ENCODE assay signal across 23 cellular contexts in the genomic region with DNA sequence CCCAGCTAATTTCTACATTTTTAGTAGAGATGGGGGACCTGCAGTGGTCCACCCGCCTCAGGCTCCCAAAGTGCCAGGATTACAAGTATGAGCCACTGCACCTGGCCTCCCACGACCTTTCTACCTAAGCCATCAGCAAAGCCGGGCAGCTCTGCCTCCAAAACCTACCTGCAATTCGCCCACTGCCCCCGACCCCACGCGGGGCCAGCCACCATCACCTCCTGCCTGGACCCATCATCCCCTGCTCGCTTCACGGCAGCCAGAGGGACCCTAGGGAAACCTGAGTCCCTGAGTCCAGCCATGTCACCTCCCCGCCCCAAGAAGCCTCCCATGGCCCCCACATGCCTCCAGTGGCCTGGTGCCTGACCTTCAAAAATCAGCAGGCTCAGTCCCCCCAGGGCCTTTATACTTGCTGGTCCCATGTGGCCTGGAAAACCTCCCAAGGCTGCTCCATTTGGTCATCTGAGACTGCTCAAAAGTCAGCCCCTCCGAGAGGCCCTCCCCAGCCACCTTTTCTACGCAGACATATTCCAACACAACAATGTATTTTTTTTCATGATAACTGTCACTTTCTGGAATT. TPM values are rescaled to one million over a fixed set of nuclear protein-coding genes. Genes with fewer than 3 reads are reported as not detected.
DNase-seq lines count a peak whose midpoint lies in the region; ATAC-seq and TF ChIP-seq lines count a peak whose summit lies in the region.
"Had no signal": no experiment of that assay in that cellular context is flagged by ENCODE, and none has a peak within 500 bp of the region (broad histone marks: within the 10 kb centered on the region; RNA-seq: fewer than 3 reads in every experiment).

No MANE protein-coding gene starts in this region.

- H3K9me3 ChIP-seq in osteoblast (ENCODE audit: low read depth, low read length): no peaks in the 10 kb centered on the region

- H3K4me3 ChIP-seq in osteoblast (ENCODE audit: insufficient read depth, low read length): no peak overlapping the region
- H3K4me3 ChIP-seq: GM23338 had no signal

- POLR2A ChIA-PET in activated naive CD8-positive, alpha-beta T cell treated with anti-CD3 and anti-CD28 coated beads, Interleukin-2, amount 10 ng/mL, durations not matched to agents 7 days and 5 days (lab: Charles Lee): no interaction called here
- POLR2A ChIA-PET in RWPE1 (lab: Yijun Ruan, JAX; ENCODE audit: low non-redundant PET): no interaction called here

- peaks cover 3% of the 10 kb centered on the region for H3K79me2 ChIP-seq in osteoblast (ENCODE audit: insufficient read depth, low read length)

- H2AFZ ChIP-seq in osteoblast (ENCODE audit: low read length): no peak overlapping the region
- H2AFZ ChIP-seq: GM23338 had no signal

- peaks cover 33% of the 10 kb centered on the region for H4K20me1 ChIP-seq in osteoblast (ENCODE audit: insufficient read depth, low read length)

- H3K9me3 Mint-ChIP-seq in activated naive CD8-positive, alpha-beta T cell treated with anti-CD3 and anti-CD28 coated beads, Interleukin-2, amount 10 ng/mL, durations not matched to agents 7 days and 5 days: no peaks in the 10 kb centered on the region
- no peaks in the 10 kb centered on the region for H3K9me3 Mint-ChIP-seq in activated naive CD8-positive, alpha-beta T cell treated with anti-CD3 and anti-CD28 coated beads, Interleukin-2, amount 50 U/mL, for 24 hours
- H3K9me3 Mint-ChIP-seq in endothelial cell (ENCODE audit: unreplicated experiment): no peaks in the 10 kb centered on the region
- H3K9me3 Mint-ChIP-seq: GM23338 had no signal

- TF ChIP-seq CTCF in RWPE1 (conservative IDR thresholded peaks at IDR 0.05; ENCODE audit: low read depth) (no peak), endothelial cell (IDR thresholded peaks at IDR 0.05; ENCODE audit: unreplicated experiment) (no peak), osteoblast (IDR thresholded peaks at IDR 0.05; ENCODE audit: extremely low read depth, low read depth, low read length) (no peak)

- peaks cover 4% of the 10 kb centered on the region for H3K4me1 Mint-ChIP-seq in activated naive CD8-positive, alpha-beta T cell treated with anti-CD3 and anti-CD28 coated beads, Interleukin-2, amount 10 ng/mL, durations not matched to agents 7 days and 5 days
- H3K4me1 Mint-ChIP-seq in activated naive CD8-positive, alpha-beta T cell treated with anti-CD3 and anti-CD28 coated beads, Interleukin-2, amount 50 U/mL, for 24 hours: no peaks in the 10 kb centered on the region
- H3K4me1 Mint-ChIP-seq in endothelial cell (ENCODE audit: unreplicated experiment): peaks cover 3% of the 10 kb centered on the region
- H3K4me1 Mint-ChIP-seq: GM23338 had no signal

- no peak overlapping the region for H3K4me2 ChIP-seq in osteoblast (ENCODE audit: insufficient read depth, low read length)
- H3K4me2 ChIP-seq: GM23338, KMS-11 had no signal

- H3K36me3 Mint-ChIP-seq in activated naive CD8-positive, alpha-beta T cell treated with anti-CD3 and anti-CD28 coated beads, Interleukin-2, amount 10 ng/mL, durations not matched to agents 7 days and 5 days: peaks cover 12% of the 10 kb centered on the region
- H3K36me3 Mint-ChIP-seq in activated naive CD8-positive, alpha-beta T cell treated with anti-CD3 and anti-CD28 coated beads, Interleukin-2, amount 50 U/mL, for 24 hours (ENCODE audit: low read depth): peaks cover 15% of the 10 kb centered on the region
- H3K36me3 Mint-ChIP-seq in endothelial cell (ENCODE audit: low read depth, unreplicated experiment): peaks cover 43% of the 10 kb centered on the region

- H3K27me3 ChIP-seq in osteoblast (ENCODE audit: insufficient read depth, low read length): no peaks in the 10 kb centered on the region

- H3K36me3 ChIP-seq in osteoblast (ENCODE audit: insufficient read depth, low read length): peaks cover 81% of the 10 kb centered on the region

- CTCF ChIA-PET in RWPE1 (lab: Yijun Ruan, JAX): no interaction called here

- H3K27me3 Mint-ChIP-seq in activated naive CD8-positive, alpha-beta T cell treated with anti-CD3 and anti-CD28 coated beads, Interleukin-2, amount 10 ng/mL, durations not matched to agents 7 days and 5 days: no peaks in the 10 kb centered on the region
- H3K27me3 Mint-ChIP-seq in activated naive CD8-positive, alpha-beta T cell treated with anti-CD3 and anti-CD28 coated beads, Interleukin-2, amount 50 U/mL, for 24 hours: no peaks in the 10 kb centered on the region
- peaks cover 4% of the 10 kb centered on the region for H3K27me3 Mint-ChIP-seq in endothelial cell (ENCODE audit: unreplicated experiment)

- H3K4me1 ChIP-seq in osteoblast (ENCODE audit: insufficient read depth, low read length): no peaks in the 10 kb centered on the region

- H3K27ac ChIP-seq in RWPE1: peak overlapping the region; percentile 26
- no peak overlapping the region for H3K27ac ChIP-seq in osteoblast (ENCODE audit: low read depth, low read length)
- H3K27ac ChIP-seq: C4-2B, KMS-11 had no signal

- no peak for ATAC-seq in activated naive CD8-positive, alpha-beta T cell treated with anti-CD3 and anti-CD28 coated beads, Interleukin-2, amount 10 ng/mL, durations not matched to agents 7 days and 5 days (ENCODE audit: low read depth)
- no peak for ATAC-seq in activated naive CD8-positive, alpha-beta T cell treated with anti-CD3 and anti-CD28 coated beads, Interleukin-2, amount 50 U/mL, for 24 hours
- ATAC-seq in GM21825 (IDR thresholded peaks at IDR 0.05; ENCODE audit: unreplicated experiment): no peak
- no peak for ATAC-seq in GM18867 (IDR thresholded peaks at IDR 0.05; ENCODE audit: unreplicated experiment)
- ATAC-seq: GM23338 had no signal

- H3K27ac Mint-ChIP-seq in activated naive CD8-positive, alpha-beta T cell treated with anti-CD3 and anti-CD28 coated beads, Interleukin-2, amount 10 ng/mL, durations not matched to agents 7 days and 5 days: peak overlapping the region; percentile 30
- no peak overlapping the region for H3K27ac Mint-ChIP-seq in activated naive CD8-positive, alpha-beta T cell treated with anti-CD3 and anti-CD28 coated beads, Interleukin-2, amount 50 U/mL, for 24 hours
- no peak overlapping the region for H3K27ac Mint-ChIP-seq in endothelial cell (ENCODE audit: unreplicated experiment)
- H3K27ac Mint-ChIP-seq: GM23338 had no signal

- no peak for DNase-seq in activated naive CD8-positive, alpha-beta T cell treated with anti-CD3 and anti-CD28 coated beads, Interleukin-2, amount 10 ng/mL, durations not matched to agents 7 days and 5 days
- no peak for DNase-seq in activated naive CD8-positive, alpha-beta T cell treated with anti-CD3 and anti-CD28 coated beads, Interleukin-2, amount 50 U/mL, for 24 hours
- DNase-seq in RWPE1 (ENCODE audit: low spot score) (no peak), endothelial cell (ENCODE audit: low spot score) (no peak), osteoblast (ENCODE audit: insufficient read length, low spot score, missing footprints) (peak; percentile 83), NOMO-1 treated with DMSO at 0.1 percent for 48 hours (lab: John Stamatoyannopoulos, UW; ENCODE audit: unreplicated experiment) (no peak)
- DNase-seq: DMS79, HCEC 1CT, NCI-H1092 treated with DMSO at 0.1 percent for 48 hours, NCI-H1436 treated with DMSO at 0.1 percent for 48 hours, NCI-H1930, NCI-H2227 treated with DMSO at 0.1 percent for 48 hours, NCI-H510A treated with DMSO at 0.1 percent for 48 hours, NCI-H82, OCI-M1, Right ventricle myocardium superior had no signal

- no peak overlapping the region for H3K4me3 Mint-ChIP-seq in activated naive CD8-positive, alpha-beta T cell treated with anti-CD3 and anti-CD28 coated beads, Interleukin-2, amount 10 ng/mL, durations not matched to agents 7 days and 5 days
- no peak overlapping the region for H3K4me3 Mint-ChIP-seq in activated naive CD8-positive, alpha-beta T cell treated with anti-CD3 and anti-CD28 coated beads, Interleukin-2, amount 50 U/mL, for 24 hours
- H3K4me3 Mint-ChIP-seq in endothelial cell (ENCODE audit: unreplicated experiment): peak overlapping the region; percentile 39
- H3K4me3 Mint-ChIP-seq: GM23338 had no signal

RNA-seq across cellular contexts. Expression of gene ERCC2, which starts 12.1 kb away (rescaled TPM):
- 10 to 100 TPM; 20.0 to 28.2 TPM for total RNA-seq in activated naive CD8-positive, alpha-beta T cell treated with anti-CD3 and anti-CD28 coated beads, Interleukin-2, amount 10 ng/mL, durations not matched to agents 7 days and 5 days
- 44.2 TPM for total RNA-seq in endothelial cell (ENCODE audit: unreplicated experiment)
- total RNA-seq in osteoblast: 47.4 and 52.5 TPM in 2 replicates

RNA-seq across cellular contexts. Expression of gene KLC3, which starts 17.8 kb away (rescaled TPM):
- not detected for total RNA-seq in activated naive CD8-positive, alpha-beta T cell treated with anti-CD3 and anti-CD28 coated beads, Interleukin-2, amount 10 ng/mL, durations not matched to agents 7 days and 5 days
- total RNA-seq in endothelial cell (ENCODE audit: unreplicated experiment): 0.44 TPM
- total RNA-seq in osteoblast: 0.29 and 0.72 TPM in 2 replicates
- total RNA-seq: Right ventricle myocardium superior had no signal

RNA-seq across cellular contexts. Expression of gene CKM, which starts 35.6 kb away (rescaled TPM):
- total RNA-seq in activated naive CD8-positive, alpha-beta T cell treated with anti-CD3 and anti-CD28 coated beads, Interleukin-2, amount 10 ng/mL, durations not matched to agents 7 days and 5 days: not detected
- total RNA-seq in endothelial cell (ENCODE audit: unreplicated experiment) (not detected), osteoblast (under 0.01 and 0.36 TPM in 2 replicates)
- total RNA-seq: GM23338, HT1080, SK-MEL-5 had no signal

RNA-seq across cellular contexts. Expression of gene PPP1R13L, which starts 46.6 kb away (rescaled TPM):
- 10 to 100 TPM; 20.2 to 25.7 TPM for total RNA-seq in activated naive CD8-positive, alpha-beta T cell treated with anti-CD3 and anti-CD28 coated beads, Interleukin-2, amount 10 ng/mL, durations not matched to agents 7 days and 5 days
- total RNA-seq in endothelial cell (ENCODE audit: unreplicated experiment) (13.2 TPM), osteoblast (6.9 and 8.5 TPM in 2 replicates)

RNA-seq across cellular contexts. Expression of gene POLR1G, which starts 48.1 kb away (rescaled TPM):
- total RNA-seq in activated naive CD8-positive, alpha-beta T cell treated with anti-CD3 and anti-CD28 coated beads, Interleukin-2, amount 10 ng/mL, durations not matched to agents 7 days and 5 days: 1 to 10 TPM; 6.0 to 6.3 TPM
- total RNA-seq in endothelial cell (ENCODE audit: unreplicated experiment) (4.4 TPM), osteoblast (10.5 and 10.6 TPM in 2 replicates)
